In the genomic region with DNA sequence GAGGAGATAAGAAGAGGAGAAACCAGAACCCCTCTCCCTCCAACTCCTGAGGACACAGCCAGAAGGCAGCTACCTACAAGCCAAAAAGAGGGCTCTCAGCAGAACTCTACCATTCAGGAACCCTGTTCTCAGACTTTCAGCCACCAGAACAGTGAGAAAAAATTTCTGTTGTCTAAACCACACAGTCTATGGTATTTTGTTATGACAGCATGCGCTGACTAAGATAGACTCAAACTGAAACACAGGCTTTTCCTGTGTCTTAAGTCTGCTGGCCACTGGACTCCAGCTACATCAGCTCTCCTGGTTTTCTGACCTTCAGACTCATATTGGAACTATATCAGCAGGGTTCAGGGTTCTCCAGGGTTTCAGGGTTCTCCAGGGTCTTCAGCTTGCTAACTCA, we compare ENCODE assay signal across 8 cellular contexts.
DNase-seq lines count a peak whose midpoint lies in the region; ATAC-seq and TF ChIP-seq lines count a peak whose summit lies in the region.

No MANE protein-coding gene starts in this region.

- DNase-seq in kidney tubule cell (ENCODE audit: low spot score) (peak; percentile 8), H7 (no peak), erythroblast (lab: John Stamatoyannopoulos, UW) (no peak), glomerular visceral epithelial cell (ENCODE audit: extremely low spot score) (no peak)

- H3K4me3 ChIP-seq in H7 (ENCODE audit: insufficient read depth, low read depth, low read length): no peak overlapping the region

- no peaks in the 10 kb centered on the region for H3K27me3 ChIP-seq in H7 (ENCODE audit: control insufficient read depth, insufficient read depth, low read length)

- TF ChIP-seq POLR2A in erythroblast (IDR thresholded peaks at IDR 0.05; ENCODE audit: low read length): no peak

- no peaks in the 10 kb centered on the region for H3K36me3 ChIP-seq in H7 (replicated peaks; ENCODE audit: control insufficient read depth, insufficient read depth, low read length)

- ATAC-seq in GM18858 (IDR thresholded peaks at IDR 0.05; ENCODE audit: unreplicated experiment) (peak; percentile 63), GM21529 (IDR thresholded peaks at IDR 0.05; ENCODE audit: unreplicated experiment) (peak; percentile 76), HG03432 (IDR thresholded peaks at IDR 0.05; ENCODE audit: unreplicated experiment) (peak; percentile 75), GM21367 (IDR thresholded peaks at IDR 0.05; ENCODE audit: unreplicated experiment) (no peak)
